Comparison of ENCODE assay signal across 32 cellular contexts in genomic region chr4:55018978-55019377, GRCh38.
DNase-seq lines count a peak whose midpoint lies in the region; ATAC-seq, FAIRE-seq and TF ChIP-seq lines count a peak whose summit lies in the region.
"Had no signal": no experiment of that assay in that cellular context is flagged by ENCODE, and none has a peak within 500 bp of the region (broad histone marks: within the 10 kb centered on the region; RNA-seq: fewer than 3 reads in every experiment).

No MANE protein-coding gene starts in this region.

- peak overlapping the region; percentile 26 for H3K9ac ChIP-seq in astrocyte (ENCODE audit: low read length)
- H3K9ac ChIP-seq: parathyroid adenoma had no signal

- H3K4me1 Mint-ChIP-seq in MCF 10A (ENCODE audit: insufficient read depth, unreplicated experiment) (peaks cover 32% of the 10 kb centered on the region), astrocyte (ENCODE audit: low read depth, unreplicated experiment) (peaks cover 8% of the 10 kb centered on the region)
- H3K4me1 Mint-ChIP-seq in effector memory CD8-positive, alpha-beta T cell (ENCODE audit: low read depth in 2 of 2), result no peaks in the 10 kb centered on the region
- H3K4me1 Mint-ChIP-seq: CD14-positive monocyte had no signal

- no peaks in the 10 kb centered on the region for H3K9me2 ChIP-seq in hepatocyte (replicated peaks; ENCODE audit: insufficient read depth)

- H4K20me1 ChIP-seq in astrocyte (ENCODE audit: insufficient read depth, low read length) (no peaks in the 10 kb centered on the region), hepatocyte (ENCODE audit: insufficient read depth, poor library complexity, severe bottlenecking) (no peaks in the 10 kb centered on the region)

- H3K36me3 Mint-ChIP-seq in MCF 10A (ENCODE audit: insufficient read depth, unreplicated experiment), result no peaks in the 10 kb centered on the region
- no peaks in the 10 kb centered on the region for H3K36me3 Mint-ChIP-seq in astrocyte (ENCODE audit: low read depth, unreplicated experiment)
- H3K36me3 Mint-ChIP-seq in effector memory CD8-positive, alpha-beta T cell (ENCODE audit: insufficient read depth), result no peaks in the 10 kb centered on the region
- H3K36me3 Mint-ChIP-seq: CD14-positive monocyte; natural killer cell treated with Interleukin-12 subunit alpha and Interleukin-12 subunit beta and Interleukin-15 and Interleukin-18, amount 100 ng/mL, for 72 hours; type B pancreatic cell had no signal

- H3K79me2 ChIP-seq in astrocyte (ENCODE audit: insufficient read depth, low read length), result no peaks in the 10 kb centered on the region
- H3K79me2 ChIP-seq in hepatocyte, result no peaks in the 10 kb centered on the region
- H3K79me2 ChIP-seq: parathyroid adenoma had no signal

- H3K9me3 ChIP-seq in breast epithelium (no peaks in the 10 kb centered on the region), astrocyte (ENCODE audit: insufficient read depth, low read depth, low read length) (no peaks in the 10 kb centered on the region), hepatocyte (ENCODE audit: low read depth) (no peaks in the 10 kb centered on the region)
- H3K9me3 ChIP-seq: Caco-2, heart right ventricle, mucosa of descending colon had no signal

- H3K27ac Mint-ChIP-seq in MCF 10A (ENCODE audit: low read depth, unreplicated experiment) (peak overlapping the region; percentile 66), astrocyte (ENCODE audit: unreplicated experiment) (peak overlapping the region; percentile 71)
- no peak overlapping the region for H3K27ac Mint-ChIP-seq in effector memory CD8-positive, alpha-beta T cell
- H3K27ac Mint-ChIP-seq: activated CD4-positive, alpha-beta T cell treated with anti-CD3 and anti-CD28 coated beads, Interleukin-2, amount 10 ng/mL, durations not matched to agents 7 days and 5 days; activated naive CD8-positive, alpha-beta T cell; CD14-positive monocyte; HFFc6; natural killer cell treated with Interleukin-12 subunit alpha and Interleukin-12 subunit beta and Interleukin-15 and Interleukin-18, amount 100 ng/mL, for 72 hours; type B pancreatic cell had no signal

- ATAC-seq in HG02678 (IDR thresholded peaks at IDR 0.05; ENCODE audit: unreplicated experiment), result no peak
- no peak for ATAC-seq in effector memory CD8-positive, alpha-beta T cell (replicated peaks)
- ATAC-seq: esophagus mucosa; heart right ventricle; mucosa of descending colon; natural killer cell treated with Interleukin-12 subunit alpha and Interleukin-12 subunit beta and Interleukin-15 and Interleukin-18, amount 100 ng/mL, for 72 hours; Panc1 had no signal

- H3K36me3 ChIP-seq in breast epithelium (no peaks in the 10 kb centered on the region), astrocyte (ENCODE audit: insufficient read depth, low read length) (no peaks in the 10 kb centered on the region), hepatocyte (replicated peaks; ENCODE audit: insufficient read depth, low read depth) (no peaks in the 10 kb centered on the region)
- H3K36me3 ChIP-seq: heart right ventricle had no signal

- no peak overlapping the region for H3K4me2 ChIP-seq in astrocyte (ENCODE audit: low read length)
- no peak overlapping the region for H3K4me2 ChIP-seq in hepatocyte

- H3K9me3 Mint-ChIP-seq in MCF 10A (ENCODE audit: unreplicated experiment), result peaks cover 15% of the 10 kb centered on the region
- H3K9me3 Mint-ChIP-seq in astrocyte (ENCODE audit: unreplicated experiment), result peaks cover 5% of the 10 kb centered on the region
- H3K9me3 Mint-ChIP-seq in effector memory CD8-positive, alpha-beta T cell, result peaks cover 0 to 6% of the 10 kb centered on the region in 2 donors
- H3K9me3 Mint-ChIP-seq: activated CD4-positive, alpha-beta T cell treated with anti-CD3 and anti-CD28 coated beads, Interleukin-2, amount 10 ng/mL, durations not matched to agents 7 days and 5 days; HFFc6; type B pancreatic cell had no signal

- intact Hi-C loops in MCF 10A (cut with micrococcal nuclease), result no loop called here
- intact Hi-C loops in breast epithelium (cut with DNase I; ENCODE audit: low total_unique reads), result no loop called here

- POLR2A ChIA-PET in MCF 10A (lab: Yijun Ruan, JAX), result interaction anchor here (0.7 to 5.9 kb wide), 9 partner anchors 12 to 376 kb away, joined by 3 to 77 read pairs (median 4); partner anchors contain the start of gene SRD5A3

- H3K4me3 ChIP-seq in breast epithelium (no peak overlapping the region), astrocyte (ENCODE audit: insufficient read depth, low read depth, low read length) (no peak overlapping the region), hepatocyte (no peak overlapping the region)
- H3K4me3 ChIP-seq: heart right ventricle, lung, mucosa of descending colon had no signal

- no peak for FAIRE-seq in astrocyte (lab: Jason Lieb, UNC)
- FAIRE-seq: HTR-8/SVneo had no signal

- TF ChIP-seq POLR2A in breast epithelium (IDR thresholded peaks at IDR 0.05), result no peak

- H3K27me3 ChIP-seq in breast epithelium, result no peaks in the 10 kb centered on the region
- no peaks in the 10 kb centered on the region for H3K27me3 ChIP-seq in astrocyte (ENCODE audit: insufficient read depth, low read length)
- no peaks in the 10 kb centered on the region for H3K27me3 ChIP-seq in hepatocyte
- H3K27me3 ChIP-seq: heart right ventricle had no signal

- H3K27ac ChIP-seq in breast epithelium (no peak overlapping the region), astrocyte (ENCODE audit: low read depth, low read length) (no peak overlapping the region), hepatocyte (peak overlapping the region; percentile 28)
- H3K27ac ChIP-seq: heart right ventricle, parathyroid adenoma had no signal

- H3K4me1 ChIP-seq in breast epithelium (no peaks in the 10 kb centered on the region), astrocyte (ENCODE audit: insufficient read depth, low read length) (no peaks in the 10 kb centered on the region), hepatocyte (ENCODE audit: insufficient read depth) (no peaks in the 10 kb centered on the region)
- H3K4me1 ChIP-seq: Caco-2, heart right ventricle, parathyroid adenoma had no signal

- 64% methylated on average over 2 of the region's 2 CpGs for WGBS in hepatocyte (ENCODE audit: low lambda C conversion rate, missing lambda C conversion rate)

- H3K4me3 Mint-ChIP-seq in MCF 10A (ENCODE audit: unreplicated experiment) (no peak overlapping the region), astrocyte (ENCODE audit: unreplicated experiment) (no peak overlapping the region)
- H3K4me3 Mint-ChIP-seq in effector memory CD8-positive, alpha-beta T cell, result no peak overlapping the region
- H3K4me3 Mint-ChIP-seq: activated CD4-positive, alpha-beta T cell treated with anti-CD3 and anti-CD28 coated beads, Interleukin-2, amount 10 ng/mL, durations not matched to agents 7 days and 5 days; activated naive CD8-positive, alpha-beta T cell; CD14-positive monocyte; HFFc6; natural killer cell treated with Interleukin-12 subunit alpha and Interleukin-12 subunit beta and Interleukin-15 and Interleukin-18, amount 100 ng/mL, for 72 hours; type B pancreatic cell had no signal

- TF ChIP-seq CTCF in MCF 10A (IDR thresholded peaks at IDR 0.05; ENCODE audit: unreplicated experiment) (no peak), breast epithelium (IDR thresholded peaks at IDR 0.05) (no peak), astrocyte (IDR thresholded peaks at IDR 0.05; ENCODE audit: insufficient read depth, low read depth, low read length) (no peak), hepatocyte (IDR thresholded peaks at IDR 0.05; ENCODE audit: poor library complexity) (no peak)

- H3K27me3 Mint-ChIP-seq in MCF 10A (ENCODE audit: insufficient read depth, unreplicated experiment) (no peaks in the 10 kb centered on the region), astrocyte (ENCODE audit: low read depth, unreplicated experiment) (no peaks in the 10 kb centered on the region)
- peaks cover 0 to 10% of the 10 kb centered on the region in 2 donors for H3K27me3 Mint-ChIP-seq in effector memory CD8-positive, alpha-beta T cell
- H3K27me3 Mint-ChIP-seq: activated CD4-positive, alpha-beta T cell treated with anti-CD3 and anti-CD28 coated beads, Interleukin-2, amount 10 ng/mL, durations not matched to agents 7 days and 5 days had no signal

- CTCF ChIA-PET in MCF 10A (lab: Yijun Ruan, JAX), result interaction anchor here (0.5 to 1.5 kb wide), 3 partner anchors 165 to 204 kb away, joined by 3 to 5 read pairs (median 5); no protein-coding TSS in a partner anchor

- DNase-seq in MCF 10A (ENCODE audit: unreplicated experiment), result no peak
- no peak for DNase-seq in breast epithelium (ENCODE audit: low spot score in 2 of 2)
- DNase-seq in astrocyte (ENCODE audit: low read depth), result no peak
- no peak for DNase-seq in hepatocyte (ENCODE audit: low spot score)
- no peak for DNase-seq in foreskin melanocyte
- DNase-seq in glomerular visceral epithelial cell (ENCODE audit: extremely low spot score), result no peak
- DNase-seq in effector memory CD8-positive, alpha-beta T cell, result no peak
- DNase-seq: activated CD4-positive, alpha-beta T cell treated with anti-CD3 and anti-CD28 coated beads, Interleukin-2, amount 10 ng/mL, durations not matched to agents 7 days and 5 days; activated effector memory CD4-positive, alpha-beta T cell treated with Interleukin-2 at 50 U/mL for 16 hours; Caco-2; cortex of kidney; heart right ventricle; HFFc6; KG1; mucosa of descending colon; NCI-H1417 treated with DMSO at 0.1 percent for 48 hours; NCI-H2029 treated with DMSO at 0.1 percent for 48 hours; NCI-H226; NCI-H526 treated with DMSO at 0.1 percent for 48 hours; SHP77; small intestine; stimulated activated naive CD4-positive, alpha-beta T cell had no signal

- H2AFZ ChIP-seq in astrocyte (ENCODE audit: low read depth, low read length) (peak overlapping the region; percentile 40), hepatocyte (peak overlapping the region; percentile 14)
- H2AFZ ChIP-seq: parathyroid adenoma had no signal

- BruUV-seq in MCF 10A (replicated peaks; lab: Mats Ljungman, UMichigan), result no TSS peak

Comparison
In these comparisons a context has a peak if more than half of its experiments do, and no peak if none do; other contexts are left out.
1. H3K27ac Mint-ChIP-seq: peak in MCF 10A (single experiment) and astrocyte (single experiment); none in effector memory CD8-positive, alpha-beta T cell (0 of 2).